29 cellular contexts compared by ENCODE assay signal in genomic region chr9:27618066-27618465, GRCh38.
"Had no signal": no experiment of that assay in that cellular context is flagged by ENCODE, and none has a peak within 500 bp of the region (broad histone marks: within the 10 kb centered on the region; RNA-seq: fewer than 3 reads in every experiment).

No MANE protein-coding gene starts in this region.

- H3K4me3 ChIP-seq: body of pancreas, cardiac muscle cell, coronary artery, dorsolateral prefrontal cortex, esophagus muscularis mucosa, gastroesophageal sphincter, heart right ventricle had no signal

- H3K36me3 ChIP-seq: cardiac muscle cell, esophagus muscularis mucosa, gastroesophageal sphincter, heart right ventricle had no signal

- DNase-seq: activated CD4-positive, alpha-beta T cell treated with anti-CD3 and anti-CD28 coated beads for 1 hour; activated CD4-positive, alpha-beta T cell treated with anti-CD3 and anti-CD28 coated beads for 4 hours; activated CD4-positive, alpha-beta T cell treated with anti-CD3 and anti-CD28 coated beads, Interleukin-2, amount 50 U/mL, for 1 hour; activated CD4-positive, alpha-beta T cell treated with anti-CD3 and anti-CD28 coated beads, Interleukin-2, amount 50 U/mL, for 48 hours; activated CD4-positive, CD25-positive, alpha-beta regulatory T cell; activated CD8-positive, alpha-beta memory T cell treated with anti-CD3 and anti-CD28 coated beads for 24 hours; activated CD8-positive, alpha-beta T cell treated with anti-CD3 and anti-CD28 coated beads for 36 hours; activated effector memory CD4-positive, alpha-beta T cell treated with Interleukin-2 at 50 U/mL for 16 hours; activated gamma-delta T cell treated with Interleukin-2 at 50 U/mL for 16 hours; activated naive CD4-positive, alpha-beta T cell treated with anti-CD3 and anti-CD28 coated beads, Interleukin-2, amount 50 U/mL, for 16 hours; activated naive CD4-positive, alpha-beta T cell treated with Interleukin-2 at 50 U/mL for 16 hours; activated T-cell treated with anti-CD3 and anti-CD28 coated beads, Interleukin-2, amount 50 U/mL, for 4 hours; amniotic stem cell; anterior cingulate cortex; body of pancreas; central memory CD4-positive, alpha-beta T cell; cerebellar nuclear complex; dorsolateral prefrontal cortex; effector memory CD4-positive, alpha-beta T cell; endodermal cell; erythroblast; foreskin keratinocyte; heart right ventricle; T-helper 2 cell had no signal

- ATAC-seq: activated CD8-positive, alpha-beta T cell treated with anti-CD3 and anti-CD28 coated beads for 36 hours; activated T-cell treated with anti-CD3 and anti-CD28 coated beads, Interleukin-2, amount 50 U/mL, for 4 hours; activated T-helper 17 cell treated with anti-CD3 and anti-CD28 coated beads, Interleukin-2, amount 50 U/mL, for 72 hours; body of pancreas; foreskin keratinocyte; gastroesophageal sphincter; heart right ventricle had no signal

- H3K27me3 ChIP-seq: body of pancreas, cardiac muscle cell had no signal
